Comparison of ENCODE assay signal across 25 cellular contexts in genomic region chr19:15840833-15841232, GRCh38. TPM values are rescaled to one million over a fixed set of nuclear protein-coding genes. Genes with fewer than 3 reads are reported as not detected.
A peak's percentile ranks its signal among the peaks of the same experiment; 100 is the strongest.
DNase-seq lines count a peak whose midpoint lies in the region; ATAC-seq, FAIRE-seq and TF ChIP-seq lines count a peak whose summit lies in the region.
"Had no signal": no experiment of that assay in that cellular context is flagged by ENCODE, and none has a peak within 500 bp of the region (broad histone marks: within the 10 kb centered on the region; RNA-seq: fewer than 3 reads in every experiment).

No MANE protein-coding gene starts in this region.

- no peak for TF ChIP-seq RAD21 in K562 (CRISPR knock-in tag; conservative IDR thresholded peaks at IDR 0.05 in 1 of 2, IDR thresholded peaks at IDR 0.05 in 1 of 2)

- no peak overlapping the region for H2AFZ ChIP-seq in K562 (ENCODE audit: low read depth, low read length)
- H2AFZ ChIP-seq: GM23338 had no signal

- peaks cover 25% of the 10 kb centered on the region for H3K36me3 Mint-ChIP-seq in Calu3 (ENCODE audit: insufficient read depth, unreplicated experiment)
- peaks cover 0 to 6% (median 0%) of the 10 kb centered on the region in 3 donors for H3K36me3 Mint-ChIP-seq in CD8-positive, alpha-beta memory T cell

- no peak for TF ChIP-seq CTCF in Calu3 (IDR thresholded peaks at IDR 0.05; ENCODE audit: unreplicated experiment)
- TF ChIP-seq CTCF in K562 (IDR thresholded peaks at IDR 0.05 in 2 of 3, conservative IDR thresholded peaks at IDR 0.05 in 1 of 3; ENCODE audit: insufficient read depth in 2 of 3, low read depth in 1 of 3, low read length in 3 of 3), result no peak
- TF ChIP-seq CTCF in adrenal gland (IDR thresholded peaks at IDR 0.05), result no peak

- no peak overlapping the region for H3K9ac ChIP-seq in K562 (ENCODE audit: insufficient read depth in 1 of 2, low read depth in 2 of 2, low read length in 2 of 2)
- H3K9ac ChIP-seq: BLaER1 treated with 17β-estradiol and CSF1 and Interleukin-3, amounts not matched to agents 10 nM and 100 nM had no signal

- H3K27me3 Mint-ChIP-seq in Calu3 (ENCODE audit: unreplicated experiment), result peaks cover 19% of the 10 kb centered on the region
- no peaks in the 10 kb centered on the region for H3K27me3 Mint-ChIP-seq in CD8-positive, alpha-beta memory T cell
- H3K27me3 Mint-ChIP-seq: CD4-positive, alpha-beta memory T cell had no signal

- in situ Hi-C loops in K562 (cut with MboI), result no loop called here

- TF ChIP-seq POLR2A in K562 (conservative IDR thresholded peaks at IDR 0.05) (no peak), adrenal gland (IDR thresholded peaks at IDR 0.05) (no peak)

- TF ChIP-seq EP300 in K562 (IDR thresholded peaks at IDR 0.05; ENCODE audit: low read length), result no peak

- intact Hi-C loops in Calu3 (cut with micrococcal nuclease; ENCODE audit: unreplicated experiment), result no loop called here
- intact Hi-C loops in K562 (cut with micrococcal nuclease), result loop anchor here (10.0 kb wide), 1 partner anchor 344 kb away; the partner anchor contains the start of gene FAM32A
- intact Hi-C loops in adrenal gland (cut with DNase I), result no loop called here

- ATAC-seq in K562 (no peak), HG03469 (IDR thresholded peaks at IDR 0.05; ENCODE audit: unreplicated experiment) (no peak)
- ATAC-seq: A549, GM12878, GM23338, HCT116 had no signal

- H4K20me1 ChIP-seq in K562 (replicated peaks; ENCODE audit: control insufficient read depth, insufficient read depth, low read length), result no peaks in the 10 kb centered on the region
- H4K20me1 ChIP-seq: BLaER1 treated with 17β-estradiol and CSF1 and Interleukin-3, amounts not matched to agents 10 nM and 100 nM had no signal

- H3K4me1 ChIP-seq in K562 (replicated peaks in 1 of 2; ENCODE audit: control insufficient read depth in 2 of 2, insufficient read depth in 2 of 2, low read length in 2 of 2) (peaks cover 33 to 39% of the 10 kb centered on the region in 2 experiments), adrenal gland (replicated peaks in 1 of 2) (no peaks in the 10 kb centered on the region)
- H3K4me1 ChIP-seq in CD8-positive, alpha-beta memory T cell (ENCODE audit: insufficient read depth, low read length), result peaks cover 36% of the 10 kb centered on the region
- H3K4me1 ChIP-seq: BE2C had no signal

- peaks cover 3% of the 10 kb centered on the region for H3K9me1 ChIP-seq in K562 (ENCODE audit: control insufficient read depth, insufficient read depth, low read length)

- 42% methylated on average over 2 of the region's 2 CpGs for WGBS in K562 (ENCODE audit: insufficient coverage, low coverage, missing lambda C conversion rate)
- 30 to 65% (median 44%) methylated on average over 2 of the region's 2 CpGs for WGBS in adrenal gland, 4 donors

- H3K27ac ChIP-seq in K562 (ENCODE audit: extremely low read depth, low read depth, low read length) (no peak overlapping the region), adrenal gland (no peak overlapping the region)
- no peak overlapping the region for H3K27ac ChIP-seq in CD8-positive, alpha-beta memory T cell (ENCODE audit: low read depth, low read length)
- H3K27ac ChIP-seq: A549; BLaER1 treated with 17β-estradiol and CSF1 and Interleukin-3, amounts not matched to agents 10 nM and 100 nM had no signal

- H3K4me3 ChIP-seq in K562 (no peak overlapping the region), adrenal gland (no peak overlapping the region)
- H3K4me3 ChIP-seq in CD8-positive, alpha-beta memory T cell (ENCODE audit: low read length), result no peak overlapping the region
- H3K4me3 ChIP-seq: A549; BLaER1 treated with 17β-estradiol and CSF1 and Interleukin-3, amounts not matched to agents 10 nM and 100 nM; GM12878; GM23338 had no signal

- peaks cover 27% of the 10 kb centered on the region for H3K4me1 Mint-ChIP-seq in Calu3 (ENCODE audit: low read depth, unreplicated experiment)
- peaks cover 43 to 67% (median 60%) of the 10 kb centered on the region in 3 donors for H3K4me1 Mint-ChIP-seq in CD8-positive, alpha-beta memory T cell
- H3K4me1 Mint-ChIP-seq: GM23338, H9 had no signal

- CTCF ChIA-PET in Calu3 (lab: Charles Lee) (no interaction called here), K562 (lab: Yijun Ruan, JAX; ENCODE audit: low intra/inter-chr PET ratio) (no interaction called here)
- CTCF ChIA-PET in CD8-positive, alpha-beta memory T cell (lab: Charles Lee), result no interaction called here

- H3K27ac Mint-ChIP-seq in Calu3 (ENCODE audit: unreplicated experiment), result peak overlapping the region; percentile 73
- H3K27ac Mint-ChIP-seq in CD8-positive, alpha-beta memory T cell, result no peak overlapping the region
- H3K27ac Mint-ChIP-seq: GM23338, H9 had no signal

- H3K4me3 Mint-ChIP-seq in Calu3 (ENCODE audit: low read depth, unreplicated experiment), result no peak overlapping the region
- H3K4me3 Mint-ChIP-seq in CD8-positive, alpha-beta memory T cell, result no peak overlapping the region
- H3K4me3 Mint-ChIP-seq: CD4-positive, alpha-beta memory T cell; GM23338; H9 had no signal

- H3K36me3 ChIP-seq in K562 (ENCODE audit: control insufficient read depth, insufficient read depth, low read length) (peaks cover 4% of the 10 kb centered on the region; the same call in 1 of the 3 replicates), adrenal gland (replicated peaks in 1 of 2) (no peaks in the 10 kb centered on the region)
- H3K36me3 ChIP-seq in CD8-positive, alpha-beta memory T cell (ENCODE audit: insufficient read depth, low read length), result no peaks in the 10 kb centered on the region
- H3K36me3 ChIP-seq: BE2C; BLaER1 treated with 17β-estradiol and CSF1 and Interleukin-3, amounts not matched to agents 10 nM and 100 nM had no signal

- no peak for DNase-seq in Calu3
- DNase-seq in M059J (ENCODE audit: low read depth), result peak; percentile 42
- DNase-seq in K562 (ENCODE audit: extremely low read depth in 1 of 4, low spot score in 3 of 4), result no peak
- DNase-seq in CD8-positive, alpha-beta memory T cell, result no peak
- DNase-seq in adrenal gland, result no peak
- DNase-seq: 8988T; ACHN; AML-193; BE2C; Caco-2; CD4-positive, alpha-beta memory T cell; DMS 273 treated with DMSO at 0.1 percent for 48 hours; DMS79; EL; GDM1; H9 had no signal

- no peaks in the 10 kb centered on the region for H3K9me3 Mint-ChIP-seq in Calu3 (ENCODE audit: low read depth, unreplicated experiment)
- no peaks in the 10 kb centered on the region for H3K9me3 Mint-ChIP-seq in CD8-positive, alpha-beta memory T cell
- H3K9me3 Mint-ChIP-seq: CD4-positive, alpha-beta memory T cell had no signal

- BruUV-seq in Calu3 (replicated peaks; lab: Mats Ljungman, UMichigan) (no TSS peak), K562 (replicated peaks; lab: Mats Ljungman, UMichigan) (no TSS peak)

- FAIRE-seq in K562 (lab: Jason Lieb, UNC), result no peak
- FAIRE-seq: A549, D721Med, GM12878, GM19239 had no signal

- POLR2A ChIA-PET in K562 (lab: Yijun Ruan, JAX), result interaction anchor here (0.6 kb wide), 1 partner anchor 31 kb away, joined by 3 read pairs; no protein-coding TSS in a partner anchor
- POLR2A ChIA-PET in CD8-positive, alpha-beta memory T cell (lab: Charles Lee), result no interaction called here

- H3K79me2 ChIP-seq in K562 (ENCODE audit: control insufficient read depth, insufficient read depth, low read length), result peaks cover 9% of the 10 kb centered on the region; the same call in 2 of the 3 replicates

- H3K4me2 ChIP-seq in K562 (ENCODE audit: insufficient read depth, low read length), result no peak overlapping the region
- H3K4me2 ChIP-seq: A549; BLaER1 treated with 17β-estradiol and CSF1 and Interleukin-3, amounts not matched to agents 10 nM and 100 nM; GM23338 had no signal

- H3K27me3 ChIP-seq in K562 (ENCODE audit: control insufficient read depth in 2 of 2, insufficient read depth in 2 of 2, low read length in 2 of 2) (no peaks in the 10 kb centered on the region), adrenal gland (no peaks in the 10 kb centered on the region)
- no peaks in the 10 kb centered on the region for H3K27me3 ChIP-seq in CD8-positive, alpha-beta memory T cell (ENCODE audit: insufficient read depth, low read length, poor library complexity, severe bottlenecking)
- H3K27me3 ChIP-seq: BE2C; BLaER1 treated with 17β-estradiol and CSF1 and Interleukin-3, amounts not matched to agents 10 nM and 100 nM had no signal

- H3K9me3 ChIP-seq in K562 (replicated peaks; ENCODE audit: control insufficient read depth, insufficient read depth, low read depth, low read length), result no peaks in the 10 kb centered on the region
- no peaks in the 10 kb centered on the region for H3K9me3 ChIP-seq in CD8-positive, alpha-beta memory T cell (ENCODE audit: low read length)
- no peaks in the 10 kb centered on the region for H3K9me3 ChIP-seq in adrenal gland (replicated peaks in 1 of 3)
- H3K9me3 ChIP-seq: A549, BE2C, Caco-2 had no signal

RNA-seq across cellular contexts. Expression of gene OR10H1, which starts 25.4 kb away (rescaled TPM):
- total RNA-seq in Calu3 (2022), result 4.4 and 4.9 TPM in 2 replicates
- total RNA-seq in M059J (2014; rRNA removed; shearing (Covaris generic)), result not detected in 2 replicates
- total RNA-seq in K562 (2011; cell fraction: chromatin; rRNA removed; ENCODE audit: low replicate concordance), result not detected in 2 replicates
- not detected in 2 replicates for total RNA-seq in K562 (2011; cell fraction: nucleolus; rRNA removed)
- total RNA-seq in K562 (2011; cell fraction: nucleoplasm; rRNA removed), result not detected in 2 replicates
- total RNA-seq in K562 (2014; rRNA removed), result not detected in 2 replicates
- not detected in 2 replicates for total RNA-seq in K562 (2014; rRNA removed; fragmentation: Illumina TruSeq; extraction: Trizol)
- not detected in 2 replicates for total RNA-seq in K562 (2015; rRNA removed; fragmentation: Illumina TruSeq; extraction: Trizol)
- total RNA-seq in K562 (2021), result not detected in 2 replicates
- not detected in 2 replicates for polyA plus RNA-seq in K562 (2011; rRNA removed)
- not detected in 2 replicates for polyA plus RNA-seq in K562 (2011; cell fraction: cytosol; rRNA removed)
- not detected in 2 replicates for polyA plus RNA-seq in K562 (2011; cell fraction: nucleus; rRNA removed)
- not detected in 2 replicates for polyA plus RNA-seq in K562 (2012)
- polyA plus RNA-seq in K562 (2014; fragmentation: Illumina TruSeq; extraction: Trizol), result not detected in 2 replicates
- polyA plus RNA-seq in K562 (2014; fragmentation: Nextera tagmentation; extraction: Ambion mirVana), result not detected
- polyA plus RNA-seq in K562 (2014; rRNA removed), result not detected in 2 replicates
- polyA minus RNA-seq in K562 (2011; rRNA and poly(A)+ RNA removed), result not detected in 2 replicates
- polyA minus RNA-seq in K562 (2011; cell fraction: cytosol; rRNA and poly(A)+ RNA removed), result not detected in 2 replicates
- not detected in 2 replicates for polyA minus RNA-seq in K562 (2011; cell fraction: nucleus; rRNA and poly(A)+ RNA removed)
- total RNA-seq in CD8-positive, alpha-beta memory T cell, result not detected
- not detected for polyA plus RNA-seq in CD8-positive, alpha-beta memory T cell
- total RNA-seq in adrenal gland, result not detected
- polyA plus RNA-seq in adrenal gland, result not detected
- total RNA-seq: Caco-2; CD4-positive, alpha-beta memory T cell; GM12878; GM23338; H4; H9 had no signal
- polyA plus RNA-seq: A549; CD4-positive, alpha-beta memory T cell; GM12878; GM23338 had no signal

RNA-seq across cellular contexts. Expression of gene OR10H5, which starts 53.4 kb away (rescaled TPM):
- total RNA-seq in Calu3 (2022) (not detected in 2 replicates), K562 (2014; rRNA removed) (not detected in 2 replicates), K562 (2014; rRNA removed; fragmentation: Illumina TruSeq; extraction: Trizol) (not detected in 2 replicates), K562 (2015; rRNA removed; fragmentation: Illumina TruSeq; extraction: Trizol) (not detected in 2 replicates), K562 (2021) (not detected in 2 replicates), adrenal gland (not detected)
- not detected in 2 replicates for total RNA-seq in M059J (2014; rRNA removed; shearing (Covaris generic))
- not detected in 2 replicates for total RNA-seq in K562 (2011; cell fraction: chromatin; rRNA removed; ENCODE audit: low replicate concordance)
- not detected in 2 replicates for total RNA-seq in K562 (2011; cell fraction: nucleolus; rRNA removed)
- total RNA-seq in K562 (2011; cell fraction: nucleoplasm; rRNA removed), result not detected in 2 replicates
- polyA plus RNA-seq in K562 (2011; rRNA removed) (not detected in 2 replicates), K562 (2014; fragmentation: Illumina TruSeq; extraction: Trizol) (not detected in 2 replicates), K562 (2014; fragmentation: Nextera tagmentation; extraction: Ambion mirVana) (not detected), K562 (2014; rRNA removed) (not detected in 2 replicates), adrenal gland (not detected)
- polyA plus RNA-seq in K562 (2011; cell fraction: cytosol; rRNA removed), result not detected in 2 replicates
- polyA plus RNA-seq in K562 (2011; cell fraction: nucleus; rRNA removed), result not detected in 2 replicates
- 0.01 TPM in 2 replicates for polyA plus RNA-seq in K562 (2012)
- polyA minus RNA-seq in K562 (2011; rRNA and poly(A)+ RNA removed), result not detected in 2 replicates
- polyA minus RNA-seq in K562 (2011; cell fraction: cytosol; rRNA and poly(A)+ RNA removed), result not detected in 2 replicates
- not detected in 2 replicates for polyA minus RNA-seq in K562 (2011; cell fraction: nucleus; rRNA and poly(A)+ RNA removed)
- total RNA-seq in CD8-positive, alpha-beta memory T cell, result not detected
- not detected for polyA plus RNA-seq in CD8-positive, alpha-beta memory T cell
- total RNA-seq: Caco-2; CD4-positive, alpha-beta memory T cell; GM12878; GM23338; H4; H9 had no signal
- polyA plus RNA-seq: A549; CD4-positive, alpha-beta memory T cell; GM12878; GM23338 had no signal

RNA-seq across cellular contexts. Expression of gene CYP4F2, which starts 57.0 kb away (rescaled TPM):
- 0.22 TPM in 1 of 2 replicates, not detected in the other for total RNA-seq in Calu3 (2022)
- 1.6 and 1.8 TPM in 2 replicates for total RNA-seq in M059J (2014; rRNA removed; shearing (Covaris generic))
- 0.39 and 1.8 TPM in 2 replicates for total RNA-seq in K562 (2011; cell fraction: chromatin; rRNA removed; ENCODE audit: low replicate concordance)
- total RNA-seq in K562 (2011; cell fraction: nucleolus; rRNA removed), result 0.17 and 0.79 TPM in 2 replicates
- 0.59 and 0.69 TPM in 2 replicates for total RNA-seq in K562 (2011; cell fraction: nucleoplasm; rRNA removed)
- 0.32 and 1.8 TPM in 2 replicates for total RNA-seq in K562 (2014; rRNA removed)
- total RNA-seq in K562 (2014; rRNA removed; fragmentation: Illumina TruSeq; extraction: Trizol), result 0.11 TPM in 1 of 2 replicates, not detected in the other
- 0.22 TPM in 1 of 2 replicates, not detected in the other for total RNA-seq in K562 (2015; rRNA removed; fragmentation: Illumina TruSeq; extraction: Trizol)
- total RNA-seq in K562 (2021), result 0.22 and 0.51 TPM in 2 replicates
- polyA plus RNA-seq in K562 (2011; rRNA removed), result 0.26 and 0.56 TPM in 2 replicates
- polyA plus RNA-seq in K562 (2011; cell fraction: cytosol; rRNA removed), result 0.18 and 0.31 TPM in 2 replicates
- 3.2 and 4.6 TPM in 2 replicates for polyA plus RNA-seq in K562 (2011; cell fraction: nucleus; rRNA removed)
- polyA plus RNA-seq in K562 (2012), result 0.36 and 1.7 TPM in 2 replicates
- 0.10 and 0.15 TPM in 2 replicates for polyA plus RNA-seq in K562 (2014; fragmentation: Illumina TruSeq; extraction: Trizol)
- not detected for polyA plus RNA-seq in K562 (2014; fragmentation: Nextera tagmentation; extraction: Ambion mirVana)
- 0.37 and 0.82 TPM in 2 replicates for polyA plus RNA-seq in K562 (2014; rRNA removed)
- not detected in 2 replicates for polyA minus RNA-seq in K562 (2011; rRNA and poly(A)+ RNA removed)
- polyA minus RNA-seq in K562 (2011; cell fraction: cytosol; rRNA and poly(A)+ RNA removed), result not detected in 2 replicates
- 0.67 and 1.1 TPM in 2 replicates for polyA minus RNA-seq in K562 (2011; cell fraction: nucleus; rRNA and poly(A)+ RNA removed)
- not detected for total RNA-seq in CD8-positive, alpha-beta memory T cell
- not detected for polyA plus RNA-seq in CD8-positive, alpha-beta memory T cell
- not detected for total RNA-seq in adrenal gland
- not detected for polyA plus RNA-seq in adrenal gland
- total RNA-seq: Caco-2; CD4-positive, alpha-beta memory T cell; GM23338; H9 had no signal
- polyA plus RNA-seq: CD4-positive, alpha-beta memory T cell; GM23338 had no signal
